Comparison of ENCODE assay signal across 8 cellular contexts in the genomic region with DNA sequence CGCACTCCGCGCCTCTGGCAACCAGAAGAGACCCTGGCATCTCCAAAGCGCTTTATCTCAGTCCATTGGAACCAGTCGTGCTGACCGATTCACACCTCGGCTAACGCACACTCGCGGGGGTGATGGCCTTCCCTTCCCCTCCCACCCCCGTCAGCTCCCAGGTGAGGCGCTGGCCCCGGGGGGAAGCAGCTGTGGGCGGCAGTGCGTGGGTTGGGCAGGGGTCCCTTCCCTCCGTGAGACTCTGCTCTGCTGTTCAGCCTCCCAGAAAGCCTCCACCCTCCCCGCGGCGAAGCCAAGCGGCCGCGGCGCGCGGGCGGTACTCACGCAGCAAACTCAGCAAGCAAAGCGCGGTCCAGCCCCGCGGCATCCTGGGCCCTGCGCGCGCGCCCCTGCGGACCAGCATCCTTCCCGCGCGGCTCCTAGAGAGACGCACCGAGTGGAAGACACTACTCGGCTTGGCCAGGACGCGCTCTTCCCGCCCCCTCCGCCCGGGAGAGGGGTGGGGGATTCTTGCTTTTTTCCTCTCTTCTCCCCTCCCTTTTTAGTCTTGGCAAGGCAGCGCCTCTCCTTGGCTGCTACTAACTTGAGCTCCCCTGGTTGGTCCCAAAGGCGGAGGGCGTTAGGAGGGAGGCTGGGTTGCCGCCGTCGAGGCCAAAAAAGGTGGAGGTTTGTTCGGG. TPM values are rescaled to one million over a fixed set of nuclear protein-coding genes. Genes with fewer than 3 reads are reported as not detected.
DNase-seq lines count a peak whose midpoint lies in the region; ATAC-seq and TF ChIP-seq lines count a peak whose summit lies in the region.

A gene with protein sequence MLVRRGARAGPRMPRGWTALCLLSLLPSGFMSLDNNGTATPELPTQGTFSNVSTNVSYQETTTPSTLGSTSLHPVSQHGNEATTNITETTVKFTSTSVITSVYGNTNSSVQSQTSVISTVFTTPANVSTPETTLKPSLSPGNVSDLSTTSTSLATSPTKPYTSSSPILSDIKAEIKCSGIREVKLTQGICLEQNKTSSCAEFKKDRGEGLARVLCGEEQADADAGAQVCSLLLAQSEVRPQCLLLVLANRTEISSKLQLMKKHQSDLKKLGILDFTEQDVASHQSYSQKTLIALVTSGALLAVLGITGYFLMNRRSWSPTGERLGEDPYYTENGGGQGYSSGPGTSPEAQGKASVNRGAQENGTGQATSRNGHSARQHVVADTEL (minus strand): TSS at position 448 of the 677 bp plus-strand sequence. CDS start 45 bp downstream, at position 403.

- ATAC-seq in RWPE2 (ENCODE audit: low read depth) (peak; percentile 53; the same call in 1 of the 3 replicates), upper lobe of right lung (peak; percentile 58), left colon (no peak), GM21576 (IDR thresholded peaks at IDR 0.05; ENCODE audit: unreplicated experiment) (no peak)

- H3K27me3 ChIP-seq in RWPE2 (ENCODE audit: insufficient read depth, poor library complexity, severe bottlenecking) (no peaks in the 10 kb centered on the region), muscle layer of colon (ENCODE audit: control insufficient read depth in 1 of 2, insufficient read depth in 2 of 2, low read length in 2 of 2) (peaks cover 0 to 16% of the 10 kb centered on the region in 2 donors), upper lobe of right lung (peaks cover 4% of the 10 kb centered on the region)

- H3K9me3 ChIP-seq in RWPE2 (ENCODE audit: severe bottlenecking), result no peaks in the 10 kb centered on the region
- no peaks in the 10 kb centered on the region for H3K9me3 ChIP-seq in muscle layer of colon (ENCODE audit: low read length)
- no peaks in the 10 kb centered on the region for H3K9me3 ChIP-seq in upper lobe of right lung

- H3K9ac ChIP-seq in muscle layer of colon (ENCODE audit: low read length), result no peak within 1 kb of the TSS

- peak; percentile 43 for DNase-seq in D341Med (ENCODE audit: low spot score)
- DNase-seq in RWPE2 (ENCODE audit: low spot score), result no peak
- peak; percentile 59 for DNase-seq in endothelial cell (ENCODE audit: low spot score)
- no peak for DNase-seq in upper lobe of right lung
- no peak for DNase-seq in left colon
- no peak for DNase-seq in NCI-H526 treated with DMSO at 0.1 percent for 48 hours (lab: John Stamatoyannopoulos, UW)

- peaks cover 6% of the 10 kb centered on the region for H3K27me3 Mint-ChIP-seq in endothelial cell (ENCODE audit: unreplicated experiment)

- TF ChIP-seq CTCF in RWPE2 (IDR thresholded peaks at IDR 0.05; ENCODE audit: poor library complexity, severe bottlenecking), result no peak
- TF ChIP-seq CTCF in endothelial cell (IDR thresholded peaks at IDR 0.05; ENCODE audit: unreplicated experiment), result no peak
- TF ChIP-seq CTCF in upper lobe of right lung (IDR thresholded peaks at IDR 0.05), result no peak

- intact Hi-C loops in upper lobe of right lung (cut with DNase I), result no loop called here
- intact Hi-C loops in left colon (cut with DNase I, micrococcal nuclease), result no loop called here

- H3K27ac ChIP-seq in RWPE2 (ENCODE audit: poor library complexity, severe bottlenecking) (no peak within 1 kb of the TSS), muscle layer of colon (ENCODE audit: low read depth, low read length) (no peak within 1 kb of the TSS), upper lobe of right lung (peak within 1 kb of the TSS; percentile 73)

- H3K4me1 Mint-ChIP-seq in endothelial cell (ENCODE audit: unreplicated experiment), result peaks cover 52% of the 10 kb centered on the region

- no peaks in the 10 kb centered on the region for H3K9me3 Mint-ChIP-seq in endothelial cell (ENCODE audit: unreplicated experiment)

- peaks cover 4% of the 10 kb centered on the region for H3K36me3 Mint-ChIP-seq in endothelial cell (ENCODE audit: low read depth, unreplicated experiment)

- H3K4me1 ChIP-seq in RWPE2 (ENCODE audit: insufficient read depth, poor library complexity, severe bottlenecking), result no peaks in the 10 kb centered on the region
- H3K4me1 ChIP-seq in muscle layer of colon (ENCODE audit: insufficient read depth, low read length), result no peaks in the 10 kb centered on the region
- peaks cover 9% of the 10 kb centered on the region for H3K4me1 ChIP-seq in upper lobe of right lung

- H3K27ac Mint-ChIP-seq in endothelial cell (ENCODE audit: unreplicated experiment), result peak within 1 kb of the TSS; percentile 84

- peak within 1 kb of the TSS; percentile 7 for H3K4me3 ChIP-seq in RWPE2 (ENCODE audit: severe bottlenecking)
- peak within 1 kb of the TSS; percentile 23 to 36 for H3K4me3 ChIP-seq in muscle layer of colon (ENCODE audit: low read depth in 1 of 2, low read length in 2 of 2)
- peak within 1 kb of the TSS; percentile 49 for H3K4me3 ChIP-seq in upper lobe of right lung

- peak within 1 kb of the TSS; percentile 96 for H3K4me3 Mint-ChIP-seq in endothelial cell (ENCODE audit: unreplicated experiment)

- H3K36me3 ChIP-seq in RWPE2 (ENCODE audit: low read depth), result no peaks in the 10 kb centered on the region
- no peaks in the 10 kb centered on the region for H3K36me3 ChIP-seq in muscle layer of colon (ENCODE audit: insufficient read depth, low read length)
- H3K36me3 ChIP-seq in upper lobe of right lung, result no peaks in the 10 kb centered on the region

RNA-seq across cellular contexts. Expression of the gene that starts here (rescaled TPM):
- 277 TPM for total RNA-seq in endothelial cell (ENCODE audit: unreplicated experiment)
- total RNA-seq in upper lobe of right lung, result 50.7 TPM
- total RNA-seq in left colon, result 10 to 100 TPM in 1 of 2 donors, 1 to 10 TPM in 1; 8.3 to 15.2 TPM

Comparison
In these comparisons a context has a peak if more than half of its experiments do, and no peak if none do; other contexts are left out.
1. DNase-seq: peak in D341Med (single experiment) and endothelial cell (single experiment); none in RWPE2 (single experiment), upper lobe of right lung (single experiment), left colon (0 of 2) and NCI-H526 treated with DMSO at 0.1 percent for 48 hours (single experiment).
2. ATAC-seq: peak in RWPE2 (single experiment) and upper lobe of right lung (single experiment); none in left colon (single experiment) and GM21576 (single experiment).
3. Peak in every context shown above with its lines, with median percentiles within 50 percentile points of each other: H3K4me3 ChIP-seq.